Comparison of ENCODE assay signal across 28 cellular contexts in the genomic region with DNA sequence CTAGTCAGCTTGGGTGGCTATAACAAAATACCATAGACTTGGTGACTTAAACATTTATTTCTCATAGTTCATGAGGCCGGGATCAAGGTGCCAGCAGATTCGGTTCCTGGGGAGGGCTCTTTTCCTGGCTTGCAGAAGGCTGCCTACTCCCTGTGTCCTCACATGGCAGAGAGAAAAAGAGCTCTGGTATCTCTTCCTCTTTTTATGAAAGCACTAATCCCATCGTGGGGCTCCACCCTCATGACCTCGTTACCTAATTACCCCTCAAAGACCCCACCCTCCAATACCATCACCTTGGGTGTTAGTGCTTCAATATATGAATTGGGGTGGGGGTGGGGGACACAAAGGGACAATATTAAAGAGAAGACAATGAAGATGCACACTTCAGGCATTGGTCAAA.
"Had no signal": no experiment of that assay in that cellular context is flagged by ENCODE, and none has a peak within 500 bp of the region (broad histone marks: within the 10 kb centered on the region; RNA-seq: fewer than 3 reads in every experiment).

No MANE protein-coding gene starts in this region.

- ATAC-seq: mucosa of descending colon; naive thymus-derived CD4-positive, alpha-beta T cell; natural killer cell treated with Interleukin-12 subunit alpha and Interleukin-12 subunit beta and Interleukin-15 and Interleukin-18, amount 100 ng/mL, for 72 hours; pancreas; right cardiac atrium; sciatic nerve; stimulated activated naive B cell treated with anti-CD40 and anti-IgM and Interleukin-4, amounts not matched to agents 10 μg/mL and 1 μg/mL and 100 μg/mL, for 72 hours; stimulated activated naive CD8-positive, alpha-beta T cell treated with anti-CD3 and anti-CD28 coated beads, Interleukin-15, Interleukin-2, amounts not matched to agents 100 U/mL and 50 U/mL, for 24 hours had no signal

- H3K9me3 ChIP-seq: mucosa of descending colon, pancreas, prostate gland, testis, thyroid gland, transverse colon, vagina had no signal

- H3K27me3 ChIP-seq: pancreas, stomach, testis, thyroid gland, transverse colon, upper lobe of left lung, vagina had no signal

- H3K4me1 ChIP-seq: left ventricle myocardium inferior, pancreas, prostate gland, stomach, testis, thyroid gland, transverse colon, upper lobe of left lung, vagina had no signal

- DNase-seq: hypothalamus; immature natural killer cell; kidney; left ventricle myocardium inferior; midbrain; mucosa of descending colon; naive thymus-derived CD4-positive, alpha-beta T cell; nucleus accumbens; pancreas; posterior cingulate gyrus; retina; right cardiac atrium; stimulated activated CD4-positive, alpha-beta T cell treated with anti-CD3 and anti-CD28 coated beads, Interleukin-12 subunit alpha, Interleukin-12 subunit beta, amount 100 ng/mL, for 4 hours; stimulated activated CD4-positive, alpha-beta T cell treated with anti-CD3 and anti-CD28 coated beads, Interleukin-15, amount 100 ng/mL, for 24 hours; stimulated activated CD4-positive, alpha-beta T cell treated with anti-CD3 and anti-CD28 coated beads, Interleukin-2, amount 100 ng/mL, for 24 hours; stimulated activated CD4-positive, alpha-beta T cell treated with anti-CD3 and anti-CD28 coated beads, Interleukin-4, amount 100 ng/mL, for 1 hour; stimulated activated naive B cell treated with anti-CD40 and anti-IgM and Interleukin-4, amounts not matched to agents 10 μg/mL and 1 μg/mL and 100 μg/mL, for 72 hours; stimulated activated naive CD8-positive, alpha-beta T cell treated with anti-CD3 and anti-CD28 coated beads, Interleukin-15, Interleukin-2, amounts not matched to agents 100 U/mL and 50 U/mL, for 24 hours; stomach; testis; thyroid gland; transverse colon; upper lobe of left lung had no signal

- H3K4me3 ChIP-seq: left ventricle myocardium inferior, mucosa of descending colon, pancreas, prostate gland, skin epidermis, stomach, testis, thyroid gland, transverse colon, upper lobe of left lung, vagina had no signal

- H3K27ac ChIP-seq: left ventricle myocardium inferior, pancreas, prostate gland, skin epidermis, stomach, testis, thyroid gland, transverse colon, upper lobe of left lung, vagina had no signal

- H3K36me3 ChIP-seq: left ventricle myocardium inferior, pancreas, prostate gland, stomach, thyroid gland, transverse colon, upper lobe of left lung, vagina had no signal
